17 cellular contexts compared by ENCODE assay signal in the genomic region with DNA sequence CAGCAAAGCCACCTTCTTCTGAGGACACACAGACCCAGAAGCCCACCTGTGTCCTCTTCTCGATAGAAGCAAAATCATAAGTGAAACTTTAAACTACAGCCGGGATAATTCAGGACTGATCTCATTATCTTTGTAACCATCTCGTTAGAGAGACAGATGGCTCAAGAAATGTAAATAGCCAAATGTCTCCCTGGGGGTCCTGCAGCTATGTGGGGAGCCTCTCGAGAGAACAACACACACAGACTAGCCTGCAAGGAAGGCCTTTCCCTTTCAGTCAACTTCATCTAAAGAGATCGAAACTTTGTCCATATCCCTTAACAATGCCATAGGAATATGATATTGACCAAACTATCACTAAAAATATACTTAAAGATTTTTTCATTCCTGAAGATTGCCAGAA.
DNase-seq lines count a peak whose midpoint lies in the region; ATAC-seq and TF ChIP-seq lines count a peak whose summit lies in the region.
"Had no signal": no experiment of that assay in that cellular context is flagged by ENCODE, and none has a peak within 500 bp of the region (broad histone marks: within the 10 kb centered on the region; RNA-seq: fewer than 3 reads in every experiment).

No MANE protein-coding gene starts in this region.

- H3K27me3 Mint-ChIP-seq in neural progenitor cell (ENCODE audit: insufficient read depth, low read depth), result peaks cover 5% of the 10 kb centered on the region

- no peak overlapping the region for H3K9ac ChIP-seq in neural progenitor cell

- H3K4me1 ChIP-seq in neural progenitor cell, result peaks cover 9% of the 10 kb centered on the region
- no peaks in the 10 kb centered on the region for H3K4me1 ChIP-seq in gastrocnemius medialis
- no peaks in the 10 kb centered on the region for H3K4me1 ChIP-seq in upper lobe of right lung
- H3K4me1 ChIP-seq: Peyer's patch, SJSA1 had no signal

- H3K9me3 Mint-ChIP-seq in neural progenitor cell, result peaks cover 9% of the 10 kb centered on the region
- H3K9me3 Mint-ChIP-seq: T-helper 1 cell treated with Interleukin-12 subunit alpha and Interleukin-12 subunit beta and Interleukin-4 antibody, amounts not matched to agents 30 μg/mL and 1 μg/mL, for 36 hours had no signal

- H3K27ac ChIP-seq in neural progenitor cell (no peak overlapping the region), gastrocnemius medialis (no peak overlapping the region), upper lobe of right lung (no peak overlapping the region)
- H3K27ac ChIP-seq: Peyer's patch, SJSA1 had no signal

- H3K9me3 ChIP-seq in neural progenitor cell (ENCODE audit: low read depth) (no peaks in the 10 kb centered on the region), gastrocnemius medialis (no peaks in the 10 kb centered on the region), upper lobe of right lung (no peaks in the 10 kb centered on the region)
- H3K9me3 ChIP-seq: Peyer's patch, SJSA1 had no signal

- no peaks in the 10 kb centered on the region for H3F3A ChIP-seq in neural progenitor cell (ENCODE audit: low read depth)

- H3K79me2 ChIP-seq in neural progenitor cell (ENCODE audit: low read depth), result no peaks in the 10 kb centered on the region

- no peaks in the 10 kb centered on the region for H3K27me3 ChIP-seq in neural progenitor cell
- no peaks in the 10 kb centered on the region for H3K27me3 ChIP-seq in gastrocnemius medialis
- no peaks in the 10 kb centered on the region for H3K27me3 ChIP-seq in upper lobe of right lung
- H3K27me3 ChIP-seq: Peyer's patch, SJSA1 had no signal

- no peaks in the 10 kb centered on the region for H3K36me3 Mint-ChIP-seq in neural progenitor cell
- H3K36me3 Mint-ChIP-seq: CD8-positive, alpha-beta memory T cell had no signal

- in situ Hi-C loops in gastrocnemius medialis (cut with MboI; ENCODE audit: low sequenced_read_pairs in 4 of 4), result no loop called here

- no peak overlapping the region for H3K4me3 Mint-ChIP-seq in neural progenitor cell
- H3K4me3 Mint-ChIP-seq: CD8-positive, alpha-beta memory T cell; H9; T-helper 1 cell treated with Interleukin-12 subunit alpha and Interleukin-12 subunit beta and Interleukin-4 antibody, amounts not matched to agents 30 μg/mL and 1 μg/mL, for 36 hours had no signal

- H3K4me3 ChIP-seq in neural progenitor cell (no peak overlapping the region), gastrocnemius medialis (no peak overlapping the region), upper lobe of right lung (no peak overlapping the region)
- H3K4me3 ChIP-seq: Peyer's patch, SJSA1 had no signal

- H2AFZ ChIP-seq in neural progenitor cell (replicated peaks), result peak overlapping the region; percentile 38

- DNase-seq in NCI-H2171 (lab: John Stamatoyannopoulos, UW) (peak; percentile 53), NCI-H526 treated with DMSO at 0.1 percent for 48 hours (lab: John Stamatoyannopoulos, UW) (peak; percentile 13), cerebellar cortex (ENCODE audit: low spot score) (peak; percentile 78), neural progenitor cell (ENCODE audit: low spot score) (no peak), gastrocnemius medialis (no peak), NCI-H2081 (lab: John Stamatoyannopoulos, UW) (no peak), NCI-H2107 (lab: John Stamatoyannopoulos, UW) (no peak), upper lobe of right lung (no peak)
- DNase-seq: ACHN; CD8-positive, alpha-beta memory T cell; DMS79 treated with DMSO at 0.1 percent for 48 hours; H9; NCI-H1105; NCI-H1694; Peyer's patch had no signal

- no peak overlapping the region for H3K4me2 ChIP-seq in neural progenitor cell

- H3K36me3 ChIP-seq in neural progenitor cell, result no peaks in the 10 kb centered on the region
- H3K36me3 ChIP-seq in gastrocnemius medialis, result no peaks in the 10 kb centered on the region
- H3K36me3 ChIP-seq in upper lobe of right lung, result no peaks in the 10 kb centered on the region
- H3K36me3 ChIP-seq: Peyer's patch, SJSA1 had no signal

- H3K4me1 Mint-ChIP-seq in neural progenitor cell, result peaks cover 8% of the 10 kb centered on the region
- H3K4me1 Mint-ChIP-seq: CD8-positive, alpha-beta memory T cell had no signal

- no peak for TF ChIP-seq POLR2A in gastrocnemius medialis (IDR thresholded peaks at IDR 0.05)

- no peak overlapping the region for H3K27ac Mint-ChIP-seq in neural progenitor cell
- H3K27ac Mint-ChIP-seq: CD8-positive, alpha-beta memory T cell; T-helper 1 cell treated with Interleukin-12 subunit alpha and Interleukin-12 subunit beta and Interleukin-4 antibody, amounts not matched to agents 30 μg/mL and 1 μg/mL, for 36 hours had no signal

- TF ChIP-seq CTCF in neural progenitor cell (IDR thresholded peaks at IDR 0.05), result no peak
- no peak for TF ChIP-seq CTCF in gastrocnemius medialis (IDR thresholded peaks at IDR 0.05 in 4 of 5, conservative IDR thresholded peaks at IDR 0.05 in 1 of 5)
- TF ChIP-seq CTCF in upper lobe of right lung (IDR thresholded peaks at IDR 0.05), result no peak

- H4K20me1 ChIP-seq in neural progenitor cell (ENCODE audit: low read depth), result no peaks in the 10 kb centered on the region

- intact Hi-C loops in gastrocnemius medialis (cut with DNase I; ENCODE audit: low total_unique reads) (no loop called here), upper lobe of right lung (cut with DNase I) (no loop called here)

- ATAC-seq in gastrocnemius medialis, result no peak
- no peak for ATAC-seq in upper lobe of right lung

Comparison
In these comparisons a context has a peak if more than half of its experiments do, and no peak if none do; other contexts are left out.
1. DNase-seq: peak in NCI-H2171 (single experiment), NCI-H526 treated with DMSO at 0.1 percent for 48 hours (single experiment) and cerebellar cortex (single experiment); none in neural progenitor cell (single experiment), gastrocnemius medialis (0 of 2), NCI-H2081 (0 of 2), NCI-H2107 (single experiment) and upper lobe of right lung (single experiment).